In the genomic region with DNA sequence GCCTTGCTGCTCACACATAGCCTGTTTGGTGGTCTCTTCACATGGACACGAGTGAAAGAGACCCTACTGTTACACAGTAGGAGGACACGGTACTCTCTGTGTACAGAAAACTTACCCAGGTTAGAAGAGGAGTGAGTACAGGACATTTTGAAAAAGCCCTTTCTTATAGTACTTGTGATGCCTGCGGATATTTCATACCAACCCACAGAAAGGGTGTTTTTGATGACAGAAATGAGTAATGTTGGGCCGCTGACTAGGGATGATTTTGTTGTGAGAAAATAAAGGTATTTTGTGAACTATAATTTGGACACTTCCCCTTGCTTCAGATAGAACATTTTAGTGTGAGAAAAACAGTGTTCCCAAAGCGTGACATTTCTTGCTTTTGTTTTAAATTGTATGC, we compare ENCODE assay signal across 23 cellular contexts. TPM values are rescaled to one million over a fixed set of nuclear protein-coding genes. Genes with fewer than 3 reads are reported as not detected.
DNase-seq lines count a peak whose midpoint lies in the region; ATAC-seq and TF ChIP-seq lines count a peak whose summit lies in the region.
"Had no signal": no experiment of that assay in that cellular context is flagged by ENCODE, and none has a peak within 500 bp of the region (broad histone marks: within the 10 kb centered on the region; RNA-seq: fewer than 3 reads in every experiment).

No MANE protein-coding gene starts in this region.

- no peak overlapping the region for H2AK5ac ChIP-seq in neuronal stem cell (ENCODE audit: low read depth, low read length)

- no peaks in the 10 kb centered on the region for H3K4me1 ChIP-seq in CD8-positive, alpha-beta T cell (ENCODE audit: insufficient read depth, low read length)
- H3K4me1 ChIP-seq in neuronal stem cell (ENCODE audit: control insufficient read depth in 2 of 2, insufficient read depth in 1 of 2, low read depth in 1 of 2, low read length in 2 of 2) = no peaks in the 10 kb centered on the region
- H3K4me1 ChIP-seq: HAP-1 had no signal

- H3K18ac ChIP-seq in neuronal stem cell (ENCODE audit: low read length) = no peak overlapping the region

- CTCF ChIA-PET in CD8-positive, alpha-beta T cell (lab: Charles Lee) = no interaction called here

- H2BK12ac ChIP-seq in neuronal stem cell (ENCODE audit: low read length) = no peak overlapping the region

- H3K9me3 ChIP-seq in CD8-positive, alpha-beta T cell (ENCODE audit: low read length) = no peaks in the 10 kb centered on the region
- no peaks in the 10 kb centered on the region for H3K9me3 ChIP-seq in neuronal stem cell (replicated peaks in 1 of 2; ENCODE audit: control insufficient read depth in 2 of 2, insufficient read depth in 1 of 2, low read depth in 1 of 2, low read length in 2 of 2)
- H3K9me3 ChIP-seq: HAP-1 had no signal

- H2BK120ac ChIP-seq in neuronal stem cell (ENCODE audit: low read depth, low read length) = no peak overlapping the region

- POLR2A ChIA-PET in CD8-positive, alpha-beta T cell (lab: Charles Lee) = no interaction called here

- H3K9ac ChIP-seq in neuronal stem cell (ENCODE audit: low read depth, low read length, poor library complexity) = no peak overlapping the region

- no peak overlapping the region for H3K4me2 ChIP-seq in neuronal stem cell (ENCODE audit: insufficient read depth, low read length, poor library complexity, severe bottlenecking)
- H3K4me2 ChIP-seq: GM23338, PC-9 had no signal

- no peaks in the 10 kb centered on the region for H3K9me3 Mint-ChIP-seq in activated T-cell treated with anti-CD3 and anti-CD28 coated beads, Interleukin-2, amount 50 U/mL, for 24 hours
- no peaks in the 10 kb centered on the region for H3K9me3 Mint-ChIP-seq in CD8-positive, alpha-beta T cell
- no peaks in the 10 kb centered on the region for H3K9me3 Mint-ChIP-seq in activated T-helper 17 cell treated with anti-CD3 and anti-CD28 coated beads, Interleukin-2, amount 50 U/mL, for 72 hours
- peaks cover 45% of the 10 kb centered on the region for H3K9me3 Mint-ChIP-seq in nephron progenitor cell
- H3K9me3 Mint-ChIP-seq in type B pancreatic cell = no peaks in the 10 kb centered on the region

- no peak overlapping the region for H4K8ac ChIP-seq in neuronal stem cell (ENCODE audit: low read depth, low read length)

- DNase-seq in activated T-cell treated with anti-CD3 and anti-CD28 coated beads, Interleukin-2, amount 50 U/mL, for 24 hours = no peak
- no peak for DNase-seq in activated T-cell treated with anti-CD3 and anti-CD28 coated beads, Interleukin-2, amount 50 U/mL, for 1 hour
- DNase-seq in CD8-positive, alpha-beta T cell = no peak
- DNase-seq in nephron progenitor cell (no peak), NCI-H1105 treated with DMSO at 0.1 percent for 48 hours (lab: John Stamatoyannopoulos, UW) (no peak), type B pancreatic cell (ENCODE audit: extremely low spot score, unreplicated experiment) (no peak), neuronal stem cell (ENCODE audit: low spot score) (no peak)
- DNase-seq: AML-193, C1 segment of cervical spinal cord, KG1, NCI-H1092, NCI-H1436 treated with DMSO at 0.1 percent for 48 hours, NCI-H1930, NCI-H226, NCI-H510A treated with DMSO at 0.1 percent for 48 hours, NCI-H748 treated with DMSO at 0.1 percent for 48 hours, PC-9, RPMI8226, SHP77 had no signal

- H3K79me1 ChIP-seq in neuronal stem cell (ENCODE audit: low read depth, low read length) = no peaks in the 10 kb centered on the region

- no peak overlapping the region for H3K4ac ChIP-seq in neuronal stem cell (ENCODE audit: low read length)

- no peak for TF ChIP-seq CTCF in CD8-positive, alpha-beta T cell (IDR thresholded peaks at IDR 0.05)
- TF ChIP-seq CTCF in nephron progenitor cell (IDR thresholded peaks at IDR 0.05) (no peak), type B pancreatic cell (conservative IDR thresholded peaks at IDR 0.05) (no peak)

- no peaks in the 10 kb centered on the region for H3K27me3 ChIP-seq in CD8-positive, alpha-beta T cell (ENCODE audit: insufficient read depth, low read length)
- H3K27me3 ChIP-seq in neuronal stem cell (ENCODE audit: control insufficient read depth in 3 of 3, insufficient read depth in 3 of 3, low read depth in 1 of 3, low read length in 3 of 3) = no peaks in the 10 kb centered on the region

- peaks cover 81% of the 10 kb centered on the region for H3K36me3 Mint-ChIP-seq in activated T-cell treated with anti-CD3 and anti-CD28 coated beads, Interleukin-2, amount 50 U/mL, for 24 hours (ENCODE audit: low read depth)
- peaks cover 68% of the 10 kb centered on the region for H3K36me3 Mint-ChIP-seq in CD8-positive, alpha-beta T cell
- H3K36me3 Mint-ChIP-seq in activated T-helper 17 cell treated with anti-CD3 and anti-CD28 coated beads, Interleukin-2, amount 50 U/mL, for 72 hours (ENCODE audit: low read depth) = peaks cover 68% of the 10 kb centered on the region
- peaks cover 79% of the 10 kb centered on the region for H3K36me3 Mint-ChIP-seq in nephron progenitor cell (ENCODE audit: low read depth)
- H3K36me3 Mint-ChIP-seq in type B pancreatic cell = peaks cover 51% of the 10 kb centered on the region

- no CpG with 5 or more reads among the region's 5 CpGs for WGBS in neuronal stem cell (ENCODE audit: extremely low coverage in 2 of 2, insufficient read length in 2 of 2, insufficient replicate concordance in 1 of 2), 2 donors

- no peak overlapping the region for H3K4me3 Mint-ChIP-seq in activated T-cell treated with anti-CD3 and anti-CD28 coated beads, Interleukin-2, amount 50 U/mL, for 24 hours
- H3K4me3 Mint-ChIP-seq in CD8-positive, alpha-beta T cell = no peak overlapping the region
- H3K4me3 Mint-ChIP-seq in activated T-helper 17 cell treated with anti-CD3 and anti-CD28 coated beads, Interleukin-2, amount 50 U/mL, for 72 hours = peak overlapping the region; percentile 15
- H3K4me3 Mint-ChIP-seq in nephron progenitor cell = no peak overlapping the region
- H3K4me3 Mint-ChIP-seq in type B pancreatic cell = no peak overlapping the region
- H3K4me3 Mint-ChIP-seq: GM23338 had no signal

- peak overlapping the region; percentile 68 for H3K27ac Mint-ChIP-seq in activated T-cell treated with anti-CD3 and anti-CD28 coated beads, Interleukin-2, amount 50 U/mL, for 24 hours
- H3K27ac Mint-ChIP-seq in CD8-positive, alpha-beta T cell = peak overlapping the region; percentile 71
- peak overlapping the region; percentile 75 for H3K27ac Mint-ChIP-seq in activated T-helper 17 cell treated with anti-CD3 and anti-CD28 coated beads, Interleukin-2, amount 50 U/mL, for 72 hours
- peak overlapping the region; percentile 38 for H3K27ac Mint-ChIP-seq in nephron progenitor cell
- no peak overlapping the region for H3K27ac Mint-ChIP-seq in type B pancreatic cell
- H3K27ac Mint-ChIP-seq: GM23338 had no signal

- intact Hi-C loops in CD8-positive, alpha-beta T cell (cut with DNase I, micrococcal nuclease) = no loop called here

- no peak for ATAC-seq in CD8-positive, alpha-beta T cell
- peak; percentile 70 for ATAC-seq in activated T-helper 17 cell treated with anti-CD3 and anti-CD28 coated beads, Interleukin-2, amount 50 U/mL, for 72 hours (replicated peaks)
- ATAC-seq: GM23338 had no signal

- no peak overlapping the region for H4K91ac ChIP-seq in neuronal stem cell (ENCODE audit: low read depth, low read length, poor library complexity)

- H3K4me3 ChIP-seq in CD8-positive, alpha-beta T cell (ENCODE audit: low read depth, low read length) = no peak overlapping the region
- no peak overlapping the region for H3K4me3 ChIP-seq in neuronal stem cell (ENCODE audit: low read length in 2 of 2)
- H3K4me3 ChIP-seq: GM23338, HAP-1, PC-9 had no signal

- H3K36me3 ChIP-seq in CD8-positive, alpha-beta T cell (ENCODE audit: insufficient read depth, low read length) = no peaks in the 10 kb centered on the region
- peaks cover 6 to 47% of the 10 kb centered on the region in 2 donors for H3K36me3 ChIP-seq in neuronal stem cell (replicated peaks in 1 of 2; ENCODE audit: control insufficient read depth in 2 of 2, insufficient read depth in 2 of 2, low read length in 2 of 2)

- H3K4me1 Mint-ChIP-seq in activated T-cell treated with anti-CD3 and anti-CD28 coated beads, Interleukin-2, amount 50 U/mL, for 24 hours (ENCODE audit: low read depth) = peaks cover 8% of the 10 kb centered on the region
- H3K4me1 Mint-ChIP-seq in CD8-positive, alpha-beta T cell (ENCODE audit: low read depth) = no peaks in the 10 kb centered on the region
- H3K4me1 Mint-ChIP-seq in activated T-helper 17 cell treated with anti-CD3 and anti-CD28 coated beads, Interleukin-2, amount 50 U/mL, for 72 hours = peaks cover 20% of the 10 kb centered on the region
- H3K4me1 Mint-ChIP-seq in nephron progenitor cell (no peaks in the 10 kb centered on the region), type B pancreatic cell (ENCODE audit: unreplicated experiment) (no peaks in the 10 kb centered on the region)
- H3K4me1 Mint-ChIP-seq: GM23338 had no signal

- no peak overlapping the region for H2BK15ac ChIP-seq in neuronal stem cell (ENCODE audit: low read length)

- no peak overlapping the region for H3K23ac ChIP-seq in neuronal stem cell (ENCODE audit: low read depth, low read length, poor library complexity)

- no peak overlapping the region for H2BK5ac ChIP-seq in neuronal stem cell (ENCODE audit: low read length)

- no peak overlapping the region for H3K27ac ChIP-seq in CD8-positive, alpha-beta T cell (ENCODE audit: low read depth, low read length)
- no peak overlapping the region for H3K27ac ChIP-seq in neuronal stem cell (replicated peaks; ENCODE audit: low read length)
- H3K27ac ChIP-seq: HL-60, PC-9 had no signal

- no peak overlapping the region for H2AFZ ChIP-seq in neuronal stem cell (ENCODE audit: low read length)
- H2AFZ ChIP-seq: GM23338, PC-9 had no signal

- no peak overlapping the region for H3K14ac ChIP-seq in neuronal stem cell (ENCODE audit: low read length)

- H3K27me3 Mint-ChIP-seq in activated T-cell treated with anti-CD3 and anti-CD28 coated beads, Interleukin-2, amount 50 U/mL, for 24 hours = no peaks in the 10 kb centered on the region
- H3K27me3 Mint-ChIP-seq in CD8-positive, alpha-beta T cell (ENCODE audit: low read depth) = no peaks in the 10 kb centered on the region
- no peaks in the 10 kb centered on the region for H3K27me3 Mint-ChIP-seq in activated T-helper 17 cell treated with anti-CD3 and anti-CD28 coated beads, Interleukin-2, amount 50 U/mL, for 72 hours
- H3K27me3 Mint-ChIP-seq in nephron progenitor cell (ENCODE audit: low read depth, poor library complexity) (peaks cover 4% of the 10 kb centered on the region), type B pancreatic cell (no peaks in the 10 kb centered on the region)

RNA-seq across cellular contexts. Expression of gene NUDT15, which starts 18.2 kb away (rescaled TPM):
- 10 to 100 TPM; 23.8 to 24.9 TPM for total RNA-seq in CD8-positive, alpha-beta T cell
- 10 to 100 TPM; 20.1 to 28.1 TPM for total RNA-seq in activated T-helper 17 cell treated with anti-CD3 and anti-CD28 coated beads, Interleukin-2, amount 50 U/mL, for 72 hours
- total RNA-seq in type B pancreatic cell (ENCODE audit: low replicate concordance) = 19.4 and 22.6 TPM in 2 replicates
- 33.8 TPM for polyA plus RNA-seq in neuronal stem cell (2013, experiment 1 of 2)
- 35.0 TPM for polyA plus RNA-seq in neuronal stem cell (2013, experiment 2 of 2)

RNA-seq across cellular contexts. Expression of gene MED4, which starts 39.2 kb away (rescaled TPM):
- 10 to 100 TPM; 60.8 to 63.6 TPM for total RNA-seq in CD8-positive, alpha-beta T cell
- total RNA-seq in activated T-helper 17 cell treated with anti-CD3 and anti-CD28 coated beads, Interleukin-2, amount 50 U/mL, for 72 hours = 10 to 100 TPM; 42.0 to 58.9 TPM
- total RNA-seq in type B pancreatic cell (ENCODE audit: low replicate concordance) = 44.0 and 53.1 TPM in 2 replicates
- polyA plus RNA-seq in neuronal stem cell (2013, experiment 1 of 2) = 62.6 TPM
- 60.4 TPM for polyA plus RNA-seq in neuronal stem cell (2013, experiment 2 of 2)

RNA-seq across cellular contexts. Expression of gene SUCLA2, which starts 54.6 kb away (rescaled TPM):
- total RNA-seq in CD8-positive, alpha-beta T cell = 10 to 100 TPM; 20.8 to 22.9 TPM
- total RNA-seq in activated T-helper 17 cell treated with anti-CD3 and anti-CD28 coated beads, Interleukin-2, amount 50 U/mL, for 72 hours = 10 to 100 TPM; 30.5 to 43.8 TPM
- 44.6 and 51.9 TPM in 2 replicates for total RNA-seq in type B pancreatic cell (ENCODE audit: low replicate concordance)
- polyA plus RNA-seq in neuronal stem cell (2013, experiment 1 of 2) = 35.7 TPM
- 36.7 TPM for polyA plus RNA-seq in neuronal stem cell (2013, experiment 2 of 2)
